Comparison of ENCODE assay signal across 14 cellular contexts in the genomic region with DNA sequence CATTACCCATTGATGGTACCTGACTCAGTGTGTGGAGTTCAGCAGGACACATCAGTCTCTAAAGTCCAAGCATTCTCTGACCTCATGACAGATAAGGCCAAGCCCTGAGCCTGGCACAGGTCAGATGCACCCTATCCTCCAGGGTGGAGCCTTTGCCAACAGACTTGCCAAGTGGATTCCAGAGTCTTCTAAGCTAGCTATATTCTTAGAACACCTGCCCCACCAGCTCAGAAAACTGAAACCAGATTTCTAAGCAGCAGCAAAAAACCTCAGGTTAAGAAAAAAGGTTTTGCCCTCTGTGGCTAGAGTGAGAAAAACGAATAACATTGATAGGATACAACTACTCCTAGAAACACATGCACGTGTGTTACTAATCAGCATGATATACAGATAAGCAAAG. TPM values are rescaled to one million over a fixed set of nuclear protein-coding genes. Genes with fewer than 3 reads are reported as not detected.
DNase-seq lines count a peak whose midpoint lies in the region; ATAC-seq and TF ChIP-seq lines count a peak whose summit lies in the region.
"Had no signal": no experiment of that assay in that cellular context is flagged by ENCODE, and none has a peak within 500 bp of the region (broad histone marks: within the 10 kb centered on the region; RNA-seq: fewer than 3 reads in every experiment).

No MANE protein-coding gene starts in this region.

- H3K4me1 Mint-ChIP-seq in activated CD4-positive, alpha-beta T cell treated with anti-CD3 and anti-CD28 coated beads, Interleukin-2, amount 10 ng/mL, durations not matched to agents 7 days and 5 days, result peaks cover 47% of the 10 kb centered on the region

- peaks cover 25 to 60% of the 10 kb centered on the region in 2 donors for H3K36me3 ChIP-seq in duodenal mucosa (ENCODE audit: control insufficient read depth in 1 of 2, insufficient read depth in 2 of 2, low read length in 2 of 2)
- H3K36me3 ChIP-seq in gastrocnemius medialis, result peaks cover 0 to 48% of the 10 kb centered on the region in 2 donors
- H3K36me3 ChIP-seq in BE2C, result peaks cover 68% of the 10 kb centered on the region

- peak; percentile 33 for DNase-seq in activated CD4-positive, alpha-beta T cell treated with anti-CD3 and anti-CD28 coated beads, Interleukin-2, amount 10 ng/mL, durations not matched to agents 7 days and 5 days
- DNase-seq in activated CD4-positive, alpha-beta T cell treated with anti-CD3 and anti-CD28 coated beads, Interleukin-2, amount 50 U/mL, for 4 hours, result no peak
- peak; percentile 20 for DNase-seq in OCI-M1 (lab: John Stamatoyannopoulos, UW)
- no peak for DNase-seq in gastrocnemius medialis
- no peak for DNase-seq in BE2C
- DNase-seq: cerebellar nuclear complex, DMS79, NCI-H2029 treated with DMSO at 0.1 percent for 48 hours, SK-N-SH had no signal

- H3K27ac Mint-ChIP-seq in activated CD4-positive, alpha-beta T cell treated with anti-CD3 and anti-CD28 coated beads, Interleukin-2, amount 10 ng/mL, durations not matched to agents 7 days and 5 days, result peak overlapping the region; percentile 92

- H3K9me3 Mint-ChIP-seq in activated CD4-positive, alpha-beta T cell treated with anti-CD3 and anti-CD28 coated beads, Interleukin-2, amount 10 ng/mL, durations not matched to agents 7 days and 5 days, result no peaks in the 10 kb centered on the region

- in situ Hi-C loops in gastrocnemius medialis (cut with MboI; ENCODE audit: low sequenced_read_pairs in 4 of 4), result no loop called here

- H3K4me1 ChIP-seq in duodenal mucosa (ENCODE audit: control insufficient read depth in 1 of 2, insufficient read depth in 2 of 2, low read length in 2 of 2) (peaks cover 21 to 33% of the 10 kb centered on the region in 2 donors), gastrocnemius medialis (peaks cover 17 to 20% of the 10 kb centered on the region in 2 donors), BE2C (peaks cover 8% of the 10 kb centered on the region)

- no peak for TF ChIP-seq POLR2A in gastrocnemius medialis (IDR thresholded peaks at IDR 0.05)

- H3K9me3 ChIP-seq in duodenal mucosa (ENCODE audit: control insufficient read depth in 1 of 2, low read length in 2 of 2) (no peaks in the 10 kb centered on the region), gastrocnemius medialis (no peaks in the 10 kb centered on the region), BE2C (no peaks in the 10 kb centered on the region)
- H3K9me3 ChIP-seq: SK-N-SH had no signal

- H3K27me3 Mint-ChIP-seq in activated CD4-positive, alpha-beta T cell treated with anti-CD3 and anti-CD28 coated beads, Interleukin-2, amount 10 ng/mL, durations not matched to agents 7 days and 5 days, result no peaks in the 10 kb centered on the region

- H3K27me3 ChIP-seq in duodenal mucosa (ENCODE audit: control insufficient read depth in 1 of 2, insufficient read depth in 2 of 2, low read length in 2 of 2) (no peaks in the 10 kb centered on the region), gastrocnemius medialis (no peaks in the 10 kb centered on the region), BE2C (no peaks in the 10 kb centered on the region)

- intact Hi-C loops in gastrocnemius medialis (cut with DNase I; ENCODE audit: low total_unique reads), result no loop called here

- POLR2A ChIA-PET in activated CD4-positive, alpha-beta T cell treated with anti-CD3 and anti-CD28 coated beads, Interleukin-2, amount 10 ng/mL, durations not matched to agents 7 days and 5 days (lab: Charles Lee), result interaction anchor here (0.6 to 1.3 kb wide), 2 partner anchors 48 to 268 kb away, joined by 5 to 6 read pairs; a partner anchor contains a TSS

- peak overlapping the region; percentile 26 for H3K4me3 Mint-ChIP-seq in activated CD4-positive, alpha-beta T cell treated with anti-CD3 and anti-CD28 coated beads, Interleukin-2, amount 10 ng/mL, durations not matched to agents 7 days and 5 days

- no peak overlapping the region for H3K9ac ChIP-seq in duodenal mucosa (ENCODE audit: low read depth in 1 of 2, low read length in 2 of 2)
- H3K9ac ChIP-seq: SK-N-SH had no signal

- CTCF ChIA-PET in activated CD4-positive, alpha-beta T cell treated with anti-CD3 and anti-CD28 coated beads, Interleukin-2, amount 10 ng/mL, durations not matched to agents 7 days and 5 days (lab: Charles Lee), result interaction anchor here (0.6 to 3.2 kb wide), 15 partner anchors 8 to 408 kb away, joined by 3 to 13 read pairs (median 4); a partner anchor contains a TSS

- no peak for TF ChIP-seq CTCF in gastrocnemius medialis (IDR thresholded peaks at IDR 0.05 in 4 of 5, conservative IDR thresholded peaks at IDR 0.05 in 1 of 5)
- no peak for TF ChIP-seq CTCF in BE2C (IDR thresholded peaks at IDR 0.05; ENCODE audit: low read depth, low read length)

- peaks cover 57% of the 10 kb centered on the region for H3K36me3 Mint-ChIP-seq in activated CD4-positive, alpha-beta T cell treated with anti-CD3 and anti-CD28 coated beads, Interleukin-2, amount 10 ng/mL, durations not matched to agents 7 days and 5 days (ENCODE audit: low read depth)

- peak overlapping the region; percentile 17 for H3K27ac ChIP-seq in duodenal mucosa (ENCODE audit: low read depth, low read length)
- peak overlapping the region in 3 of 4 donors; percentile 35 to 61 (median 37) for H3K27ac ChIP-seq in gastrocnemius medialis

- ATAC-seq in gastrocnemius medialis (no peak), HG02884 (IDR thresholded peaks at IDR 0.05; ENCODE audit: unreplicated experiment) (no peak), HG02973 (IDR thresholded peaks at IDR 0.05; ENCODE audit: unreplicated experiment) (no peak)

- no peak overlapping the region for H3K4me3 ChIP-seq in duodenal mucosa (ENCODE audit: low read depth in 1 of 2, low read length in 2 of 2)
- no peak overlapping the region for H3K4me3 ChIP-seq in gastrocnemius medialis
- H3K4me3 ChIP-seq in BE2C (ENCODE audit: low read depth, low read length), result no peak overlapping the region
- H3K4me3 ChIP-seq: lung had no signal

RNA-seq across cellular contexts. Expression of a gene that starts 11.6 kb away (rescaled TPM):
- 10 to 100 TPM; 26.0 to 32.6 TPM for total RNA-seq in activated CD4-positive, alpha-beta T cell treated with anti-CD3 and anti-CD28 coated beads, Interleukin-2, amount 10 ng/mL, durations not matched to agents 7 days and 5 days
- total RNA-seq in gastrocnemius medialis, result 10 to 100 TPM; 12.7 to 55.3 (median 19.6) TPM
- 135 TPM for polyA plus RNA-seq in BE2C (2012; ENCODE audit: insufficient read depth, insufficient read length, low read depth)

RNA-seq across cellular contexts. Expression of a gene that starts 20.4 kb away (rescaled TPM):
- 10 to 100 TPM; 33.9 to 35.5 TPM for total RNA-seq in activated CD4-positive, alpha-beta T cell treated with anti-CD3 and anti-CD28 coated beads, Interleukin-2, amount 10 ng/mL, durations not matched to agents 7 days and 5 days
- total RNA-seq in gastrocnemius medialis, result 10 to 100 TPM in 3 of 4 donors, under 1 TPM in 1; 0.49 to 16.9 (median 14.4) TPM
- 6.2 TPM for polyA plus RNA-seq in BE2C (2012; ENCODE audit: insufficient read depth, insufficient read length, low read depth)

RNA-seq across cellular contexts. Expression of a gene that starts 26.3 kb away (rescaled TPM):
- 1 to 10 TPM; 1.0 to 1.3 TPM for total RNA-seq in activated CD4-positive, alpha-beta T cell treated with anti-CD3 and anti-CD28 coated beads, Interleukin-2, amount 10 ng/mL, durations not matched to agents 7 days and 5 days
- total RNA-seq in gastrocnemius medialis, result under 1 TPM in 2 of 4 donors, not detected in 2; 0.09 to 0.49 TPM
- polyA plus RNA-seq in BE2C (2012; ENCODE audit: insufficient read depth, insufficient read length, low read depth), result 2.0 TPM
- total RNA-seq: osteocyte had no signal
- polyA plus RNA-seq: SK-N-SH had no signal

RNA-seq across cellular contexts. Expression of a gene that starts 48.5 kb away (rescaled TPM):
- total RNA-seq in activated CD4-positive, alpha-beta T cell treated with anti-CD3 and anti-CD28 coated beads, Interleukin-2, amount 10 ng/mL, durations not matched to agents 7 days and 5 days, result 10 to 100 TPM; 59.9 to 66.7 TPM
- total RNA-seq in gastrocnemius medialis, result under 1 TPM in 3 of 4 donors, not detected in 1; 0.56 to 0.75 (median 0.60) TPM
- polyA plus RNA-seq in BE2C (2012; ENCODE audit: insufficient read depth, insufficient read length, low read depth), result 5.4 TPM

Comparison
In these comparisons a context has a peak if more than half of its experiments do, and no peak if none do; other contexts are left out.
1. DNase-seq: peak in activated CD4-positive, alpha-beta T cell treated with anti-CD3 and anti-CD28 coated beads, Interleukin-2, amount 10 ng/mL, durations not matched to agents 7 days and 5 days (single experiment) and OCI-M1 (single experiment); none in activated CD4-positive, alpha-beta T cell treated with anti-CD3 and anti-CD28 coated beads, Interleukin-2, amount 50 U/mL, for 4 hours (0 of 2), gastrocnemius medialis (0 of 2) and BE2C (single experiment).